In genomic region chr17:30021708-30022317, GRCh38 we compare ENCODE assay signal across 8 cellular contexts.
DNase-seq lines count a peak whose midpoint lies in the region; ATAC-seq, FAIRE-seq and TF ChIP-seq lines count a peak whose summit lies in the region.

No MANE protein-coding gene starts in this region.

- DNase-seq in COLO668 (lab: John Stamatoyannopoulos, UW; ENCODE audit: unreplicated experiment) (peak; percentile 5), H54 (ENCODE audit: insufficient read length, low spot score) (peak; percentile 1), NCI-H526 (lab: John Stamatoyannopoulos, UW) (peak; percentile 11 to 80), globus pallidus (ENCODE audit: low spot score) (peak; percentile 21), skeletal muscle cell (ENCODE audit: low read depth) (peak; percentile 3)
- peak; percentile 14 for DNase-seq in activated gamma-delta T cell treated with anti-CD3 and anti-CD28 coated beads, Interleukin-2, amount 50 U/mL, for 16 hours (ENCODE audit: low read depth)

- H3K4me3 ChIP-seq in skeletal muscle cell (ENCODE audit: low read depth, low read length), result no peak overlapping the region

- TF ChIP-seq POLR2A in H54 (IDR thresholded peaks at IDR 0.05; ENCODE audit: low read depth, low read length), result no peak

- ATAC-seq in GM19463 (IDR thresholded peaks at IDR 0.05; ENCODE audit: unreplicated experiment) (no peak), HG02885 (IDR thresholded peaks at IDR 0.05; ENCODE audit: poor library complexity, unreplicated experiment) (no peak)

- no peak for FAIRE-seq in H54 (lab: Jason Lieb, UNC)
